10 cellular contexts compared by ENCODE assay signal in genomic region chr4:2852481-2852881, GRCh38. TPM values are rescaled to one million over a fixed set of nuclear protein-coding genes. Genes with fewer than 3 reads are reported as not detected.
DNase-seq lines count a peak whose midpoint lies in the region; ATAC-seq, FAIRE-seq and TF ChIP-seq lines count a peak whose summit lies in the region.
"Had no signal": no experiment of that assay in that cellular context is flagged by ENCODE, and none has a peak within 500 bp of the region (broad histone marks: within the 10 kb centered on the region; RNA-seq: fewer than 3 reads in every experiment).

No MANE protein-coding gene starts in this region.

- no peaks in the 10 kb centered on the region for H3K9me3 ChIP-seq in T-helper 17 cell (ENCODE audit: control insufficient read depth, low read length, poor library complexity, severe bottlenecking)
- H3K9me3 ChIP-seq: tibial nerve had no signal

- H3K27ac Mint-ChIP-seq in T-helper 17 cell (peak overlapping the region; percentile 89), endothelial cell (ENCODE audit: unreplicated experiment) (no peak overlapping the region), progenitor cell of endocrine pancreas (no peak overlapping the region)

- ATAC-seq in GM21360 (IDR thresholded peaks at IDR 0.05; ENCODE audit: unreplicated experiment), result peak; percentile 50
- peak; percentile 64 for ATAC-seq in T-helper 17 cell
- ATAC-seq in left lobe of liver, result peak; percentile 19

- H3K9me3 Mint-ChIP-seq in endothelial cell (ENCODE audit: unreplicated experiment) (no peaks in the 10 kb centered on the region), progenitor cell of endocrine pancreas (ENCODE audit: low read depth) (no peaks in the 10 kb centered on the region)

- no peaks in the 10 kb centered on the region for H3K27me3 Mint-ChIP-seq in T-helper 17 cell
- no peaks in the 10 kb centered on the region for H3K27me3 Mint-ChIP-seq in endothelial cell (ENCODE audit: unreplicated experiment)
- H3K27me3 Mint-ChIP-seq in progenitor cell of endocrine pancreas, result no peaks in the 10 kb centered on the region

- H3K36me3 Mint-ChIP-seq in T-helper 17 cell (ENCODE audit: low read depth) (no peaks in the 10 kb centered on the region), endothelial cell (ENCODE audit: low read depth, unreplicated experiment) (peaks cover under 1% of the 10 kb centered on the region), progenitor cell of endocrine pancreas (ENCODE audit: insufficient read depth) (peaks cover 8% of the 10 kb centered on the region)

- H3K4me1 Mint-ChIP-seq in T-helper 17 cell (peaks cover 48% of the 10 kb centered on the region), endothelial cell (ENCODE audit: unreplicated experiment) (peaks cover 19% of the 10 kb centered on the region), progenitor cell of endocrine pancreas (ENCODE audit: low read depth) (peaks cover 23% of the 10 kb centered on the region)

- DNase-seq in Caki2 (ENCODE audit: low read depth) (peak; percentile 23), T-helper 17 cell (no peak), left lobe of liver (ENCODE audit: low spot score) (no peak), endothelial cell (ENCODE audit: low spot score) (no peak), progenitor cell of endocrine pancreas (ENCODE audit: low spot score, unreplicated experiment) (no peak), frontal cortex (ENCODE audit: low spot score in 2 of 2) (no peak)
- no peak for DNase-seq in stimulated activated CD4-positive, alpha-beta T cell treated with anti-CD3 and anti-CD28 coated beads, Interleukin-4, amount 100 ng/mL, for 24 hours
- DNase-seq: NCI-H2107 had no signal

- in situ Hi-C loops in Caki2 (cut with HindIII; ENCODE audit: low pct_unique_long_range_greater_than_20kb, low sequenced_read_pairs), result no loop called here

- no peak for FAIRE-seq in frontal cortex (lab: Jason Lieb, UNC)

- TF ChIP-seq CTCF in endothelial cell (IDR thresholded peaks at IDR 0.05; ENCODE audit: unreplicated experiment) (no peak), progenitor cell of endocrine pancreas (IDR thresholded peaks at IDR 0.05; ENCODE audit: unreplicated experiment) (no peak)

- H3K4me3 Mint-ChIP-seq in T-helper 17 cell, result no peak overlapping the region
- H3K4me3 Mint-ChIP-seq in endothelial cell (ENCODE audit: unreplicated experiment), result no peak overlapping the region
- H3K4me3 Mint-ChIP-seq in progenitor cell of endocrine pancreas (ENCODE audit: low read depth), result no peak overlapping the region

RNA-seq across cellular contexts. Expression of gene ADD1, which starts 8.8 kb away (rescaled TPM):
- 98.4 and 132 TPM in 2 replicates for total RNA-seq in Caki2 (2014; rRNA removed; shearing (Covaris generic); ENCODE audit: low replicate concordance)
- total RNA-seq in T-helper 17 cell (100 to 1,000 TPM; 211 to 228 TPM), left lobe of liver (113 TPM), endothelial cell (ENCODE audit: unreplicated experiment) (337 TPM), progenitor cell of endocrine pancreas (249 and 271 TPM in 2 replicates), frontal cortex (178 TPM)

RNA-seq across cellular contexts. Expression of gene SH3BP2, which starts 59.6 kb away (rescaled TPM):
- total RNA-seq in Caki2 (2014; rRNA removed; shearing (Covaris generic); ENCODE audit: low replicate concordance), result 17.9 and 22.6 TPM in 2 replicates
- total RNA-seq in T-helper 17 cell (10 to 100 TPM; 36.0 to 62.0 TPM), left lobe of liver (59.8 TPM), endothelial cell (ENCODE audit: unreplicated experiment) (150 TPM), progenitor cell of endocrine pancreas (67.7 and 70.8 TPM in 2 replicates), frontal cortex (19.6 TPM)
